In genomic region chr5:78803386-78803785, GRCh38 we compare ENCODE assay signal across 16 cellular contexts.
DNase-seq lines count a peak whose midpoint lies in the region; TF ChIP-seq lines count a peak whose summit lies in the region.
"Had no signal": no experiment of that assay in that cellular context is flagged by ENCODE, and none has a peak within 500 bp of the region (broad histone marks: within the 10 kb centered on the region; RNA-seq: fewer than 3 reads in every experiment).

No MANE protein-coding gene starts in this region.

- H3K4me3 ChIP-seq in GM23248 (no peak overlapping the region), lower leg skin (ENCODE audit: low read depth, poor library complexity, severe bottlenecking) (no peak overlapping the region), stomach smooth muscle (ENCODE audit: low read length in 2 of 2) (peak overlapping the region in 1 of 2 donors; percentile 47)
- H3K4me3 ChIP-seq: GM12878, K562 had no signal

- H3K4me1 Mint-ChIP-seq in immature natural killer cell: peaks cover 0 to 4% of the 10 kb centered on the region in 2 donors
- peaks cover 9% of the 10 kb centered on the region for H3K4me1 Mint-ChIP-seq in MCF 10A (ENCODE audit: insufficient read depth, unreplicated experiment)
- H3K4me1 Mint-ChIP-seq in T-helper 2 cell treated with Interferon-gamma antibody and Interleukin-4, amounts not matched to agents 5 μg/mL and 100 μg/mL, for 36 hours (ENCODE audit: low read depth): no peaks in the 10 kb centered on the region

- 46% methylated on average over 6 of the region's 6 CpGs for WGBS in GM23248 (ENCODE audit: low coverage in 1 of 2, low lambda C conversion rate in 2 of 2, missing lambda C conversion rate in 2 of 2), 2 experiments
- WGBS in lower leg skin, 2 donors: 57 to 65% methylated on average over 6 of the region's 6 CpGs

- no peak overlapping the region for H3K4me2 ChIP-seq in GM23248 (ENCODE audit: unreplicated experiment)

- DNase-seq in GM23248 (peak; percentile 39), fibroblast of gingiva (ENCODE audit: low read depth) (peak; percentile 76), lower leg skin (ENCODE audit: low spot score in 2 of 2) (peak; percentile 66 to 92), NCI-H2227 treated with DMSO at 0.1 percent for 48 hours (lab: John Stamatoyannopoulos, UW) (no peak), immature natural killer cell (no peak), MCF 10A (ENCODE audit: unreplicated experiment) (no peak)
- DNase-seq in T-helper 2 cell treated with Interferon-gamma antibody and Interleukin-4, amounts not matched to agents 5 μg/mL and 100 μg/mL, for 36 hours (ENCODE audit: low spot score): no peak
- DNase-seq: AML-193; central memory CD4-positive, alpha-beta T cell; DMS79 treated with DMSO at 0.1 percent for 48 hours; kidney glomerular epithelial cell; NCI-H1694 treated with DMSO at 0.1 percent for 48 hours; T-helper 9 cell had no signal

- no peaks in the 10 kb centered on the region for H3K79me2 ChIP-seq in GM23248 (ENCODE audit: insufficient read depth)

- in situ Hi-C loops in GM23248 (cut with MboI): loop anchor here (10.0 kb wide), 1 partner anchor 269 kb away; no protein-coding TSS in a partner anchor

- peaks cover 0 to 7% (median 0%) of the 10 kb centered on the region in 6 donors for H3K9me3 Mint-ChIP-seq in immature natural killer cell
- peaks cover 20% of the 10 kb centered on the region for H3K9me3 Mint-ChIP-seq in MCF 10A (ENCODE audit: unreplicated experiment)
- peaks cover 7% of the 10 kb centered on the region for H3K9me3 Mint-ChIP-seq in T-helper 2 cell treated with Interferon-gamma antibody and Interleukin-4, amounts not matched to agents 5 μg/mL and 100 μg/mL, for 36 hours

- BruUV-seq in MCF 10A (replicated peaks; lab: Mats Ljungman, UMichigan): no TSS peak

- H4K20me1 ChIP-seq in GM23248 (ENCODE audit: insufficient read depth): no peaks in the 10 kb centered on the region

- H3K9me2 ChIP-seq in GM23248 (ENCODE audit: insufficient read depth): no peaks in the 10 kb centered on the region

- no peak overlapping the region for H3K27ac Mint-ChIP-seq in immature natural killer cell
- no peak overlapping the region for H3K27ac Mint-ChIP-seq in MCF 10A (ENCODE audit: low read depth, unreplicated experiment)
- H3K27ac Mint-ChIP-seq in T-helper 2 cell treated with Interferon-gamma antibody and Interleukin-4, amounts not matched to agents 5 μg/mL and 100 μg/mL, for 36 hours: no peak overlapping the region

- TF ChIP-seq CTCF in lower leg skin (IDR thresholded peaks at IDR 0.05): no peak
- no peak for TF ChIP-seq CTCF in MCF 10A (IDR thresholded peaks at IDR 0.05; ENCODE audit: unreplicated experiment)

- H3K27me3 Mint-ChIP-seq in immature natural killer cell (ENCODE audit: low read depth in 3 of 3): peaks cover 0 to 4% (median 0%) of the 10 kb centered on the region in 3 donors
- no peaks in the 10 kb centered on the region for H3K27me3 Mint-ChIP-seq in MCF 10A (ENCODE audit: insufficient read depth, unreplicated experiment)
- no peaks in the 10 kb centered on the region for H3K27me3 Mint-ChIP-seq in T-helper 2 cell treated with Interferon-gamma antibody and Interleukin-4, amounts not matched to agents 5 μg/mL and 100 μg/mL, for 36 hours (ENCODE audit: low read depth)

- CTCF ChIA-PET in MCF 10A (lab: Yijun Ruan, JAX): no interaction called here

- POLR2A ChIA-PET in MCF 10A (lab: Yijun Ruan, JAX): no interaction called here

- intact Hi-C loops in lower leg skin (cut with DNase I; ENCODE audit: low total_unique reads): no loop called here
- intact Hi-C loops in MCF 10A (cut with micrococcal nuclease): no loop called here

- no peaks in the 10 kb centered on the region for H3K27me3 ChIP-seq in GM23248 (replicated peaks; ENCODE audit: insufficient read depth)
- no peaks in the 10 kb centered on the region for H3K27me3 ChIP-seq in stomach smooth muscle (ENCODE audit: control insufficient read depth in 1 of 2, insufficient read depth in 2 of 2, low read length in 2 of 2)

- peaks cover 21 to 28% (median 23%) of the 10 kb centered on the region in 3 donors for H3K36me3 Mint-ChIP-seq in immature natural killer cell
- peaks cover 6% of the 10 kb centered on the region for H3K36me3 Mint-ChIP-seq in MCF 10A (ENCODE audit: insufficient read depth, unreplicated experiment)
- peaks cover 4% of the 10 kb centered on the region for H3K36me3 Mint-ChIP-seq in T-helper 2 cell treated with Interferon-gamma antibody and Interleukin-4, amounts not matched to agents 5 μg/mL and 100 μg/mL, for 36 hours (ENCODE audit: low read depth)

- H3K27ac ChIP-seq in GM23248 (no peak overlapping the region), stomach smooth muscle (ENCODE audit: low read length) (peak overlapping the region; percentile 70)

- H3K4me1 ChIP-seq in GM23248 (ENCODE audit: insufficient read depth): peaks cover 42% of the 10 kb centered on the region
- H3K4me1 ChIP-seq in stomach smooth muscle (ENCODE audit: control insufficient read depth, insufficient read depth, low read length): peaks cover 12% of the 10 kb centered on the region

- H3K9ac ChIP-seq in GM23248: no peak overlapping the region
- H3K9ac ChIP-seq in stomach smooth muscle (ENCODE audit: low read length in 2 of 2): peak overlapping the region in 1 of 2 donors; percentile 21

- H3K4me3 Mint-ChIP-seq in immature natural killer cell: no peak overlapping the region
- no peak overlapping the region for H3K4me3 Mint-ChIP-seq in MCF 10A (ENCODE audit: unreplicated experiment)
- H3K4me3 Mint-ChIP-seq in T-helper 2 cell treated with Interferon-gamma antibody and Interleukin-4, amounts not matched to agents 5 μg/mL and 100 μg/mL, for 36 hours: no peak overlapping the region

- H3K9me3 ChIP-seq in GM23248 (ENCODE audit: low read depth): no peaks in the 10 kb centered on the region
- H3K9me3 ChIP-seq in stomach smooth muscle (ENCODE audit: control insufficient read depth in 2 of 2, low read length in 2 of 2): no peaks in the 10 kb centered on the region

- H3K36me3 ChIP-seq in GM23248 (ENCODE audit: low read depth): no peaks in the 10 kb centered on the region
- no peaks in the 10 kb centered on the region for H3K36me3 ChIP-seq in stomach smooth muscle (ENCODE audit: control insufficient read depth in 2 of 2, insufficient read depth in 2 of 2, low read length in 2 of 2)

- TF ChIP-seq POLR2A in lower leg skin (IDR thresholded peaks at IDR 0.05): no peak

- H2AFZ ChIP-seq in GM23248: no peak overlapping the region

- H3F3A ChIP-seq in GM23248 (ENCODE audit: insufficient read depth): peaks cover 30% of the 10 kb centered on the region

Comparison
In these comparisons a context has a peak if more than half of its experiments do, and no peak if none do; other contexts are left out.
1. DNase-seq: peak in GM23248 (single experiment), fibroblast of gingiva (single experiment) and lower leg skin (2 of 2); none in NCI-H2227 treated with DMSO at 0.1 percent for 48 hours (single experiment), immature natural killer cell (0 of 3), MCF 10A (single experiment) and T-helper 2 cell treated with Interferon-gamma antibody and Interleukin-4, amounts not matched to agents 5 μg/mL and 100 μg/mL, for 36 hours (single experiment).